8 cellular contexts compared by ENCODE assay signal in the genomic region with DNA sequence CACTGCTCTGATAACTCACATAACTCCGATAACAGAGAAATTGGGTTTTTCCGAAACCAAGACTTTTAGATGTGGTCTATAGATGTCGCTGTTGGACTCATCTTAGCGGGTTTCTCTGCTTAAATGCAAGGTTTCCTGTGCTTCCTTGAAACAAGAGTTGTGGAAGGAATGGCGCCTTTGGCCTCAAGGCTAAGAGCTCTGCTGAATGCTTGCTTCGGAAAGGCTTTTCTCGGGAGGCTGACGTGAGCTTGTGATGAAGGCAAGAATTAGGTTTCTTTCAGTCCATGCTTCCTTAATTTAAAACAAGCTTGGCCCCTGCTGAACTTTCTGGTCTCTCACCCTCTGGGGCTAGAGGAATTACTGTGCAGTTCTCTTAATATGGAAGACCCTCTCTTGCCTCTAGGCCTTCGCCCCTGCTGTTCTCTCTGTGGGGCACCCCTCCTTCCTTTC.
DNase-seq lines count a peak whose midpoint lies in the region; ATAC-seq and TF ChIP-seq lines count a peak whose summit lies in the region.

No MANE protein-coding gene starts in this region.

- H3K9me3 ChIP-seq in SK-N-SH (no peaks in the 10 kb centered on the region), osteoblast (ENCODE audit: low read depth, low read length) (no peaks in the 10 kb centered on the region)

- peak; percentile 97 for TF ChIP-seq RAD21 in SK-N-SH (IDR thresholded peaks at IDR 0.05; ENCODE audit: low read length)

- DNase-seq in CD14-positive monocyte (ENCODE audit: low spot score) (no peak), NB4 (ENCODE audit: low read depth) (peak; percentile 67), SK-N-SH (peak; percentile 49), fibroblast of the aortic adventitia (ENCODE audit: low read depth) (peak; percentile 79), osteoblast (ENCODE audit: insufficient read length, low spot score, missing footprints) (no peak), posterior vena cava (ENCODE audit: low spot score) (no peak)

- H3K9me3 Mint-ChIP-seq in CD14-positive monocyte: peaks cover 0 to 3% (median 0%) of the 10 kb centered on the region in 7 donors

- ATAC-seq in GM18907 (IDR thresholded peaks at IDR 0.05; ENCODE audit: unreplicated experiment) (peak; percentile 64), HG03139 (IDR thresholded peaks at IDR 0.05; ENCODE audit: unreplicated experiment) (no peak)

- POLR2A ChIA-PET in SK-N-SH (lab: Yijun Ruan, JAX): interaction anchor here (0.7 kb wide), 1 partner anchor 625 kb away, joined by 4 read pairs; no protein-coding TSS in a partner anchor

- no peaks in the 10 kb centered on the region for H3K79me2 ChIP-seq in SK-N-SH (ENCODE audit: insufficient read depth)
- no peaks in the 10 kb centered on the region for H3K79me2 ChIP-seq in osteoblast (ENCODE audit: insufficient read depth, low read length)

- H3K27ac Mint-ChIP-seq in CD14-positive monocyte: peak overlapping the region in 1 of 7 donors; percentile 2

- H3K4me3 ChIP-seq in NB4 (ENCODE audit: low read depth, low read length): no peak overlapping the region
- no peak overlapping the region; a peak in 1 of 4 replicates for H3K4me3 ChIP-seq in SK-N-SH (ENCODE audit: low read depth in 2 of 2, low read length in 1 of 2)
- H3K4me3 ChIP-seq in fibroblast of the aortic adventitia (ENCODE audit: low read depth, low read length): no peak overlapping the region
- no peak overlapping the region for H3K4me3 ChIP-seq in osteoblast (ENCODE audit: insufficient read depth, low read length)

- no peak for TF ChIP-seq POLR2A in NB4 (IDR thresholded peaks at IDR 0.05; ENCODE audit: extremely low read depth, insufficient read length)

- CTCF ChIA-PET in SK-N-SH (lab: Yijun Ruan, JAX): interaction anchor here (0.5 to 5.0 kb wide), 124 partner anchors 10 to 1013 kb away, joined by 3 to 64 read pairs (median 4); a partner anchor contains a TSS

- H3K4me2 ChIP-seq in SK-N-SH (no peak overlapping the region), osteoblast (ENCODE audit: insufficient read depth, low read length) (no peak overlapping the region)

- no peak overlapping the region for H3K9ac ChIP-seq in SK-N-SH

- H2AFZ ChIP-seq in SK-N-SH (ENCODE audit: low read depth) (no peak overlapping the region), osteoblast (ENCODE audit: low read length) (peak overlapping the region; percentile 33)

- H3F3A ChIP-seq in SK-N-SH (replicated peaks; ENCODE audit: insufficient read depth): peaks cover 6% of the 10 kb centered on the region

- H3K27me3 ChIP-seq in SK-N-SH (ENCODE audit: insufficient read depth) (no peaks in the 10 kb centered on the region), osteoblast (ENCODE audit: insufficient read depth, low read length) (no peaks in the 10 kb centered on the region)

- H3K4me3 Mint-ChIP-seq in CD14-positive monocyte: no peak overlapping the region

- H3K36me3 ChIP-seq in SK-N-SH (replicated peaks in 1 of 2; ENCODE audit: control insufficient read depth in 1 of 2, insufficient read depth in 2 of 2, low read length in 1 of 2) (no peaks in the 10 kb centered on the region), osteoblast (ENCODE audit: insufficient read depth, low read length) (no peaks in the 10 kb centered on the region)

- no peaks in the 10 kb centered on the region for H3K9me2 ChIP-seq in SK-N-SH

- 9% methylated on average over 9 of the region's 9 CpGs for whole genome bisulfite sequencing in SK-N-SH (ENCODE audit: low lambda C conversion rate)

- H3K36me3 Mint-ChIP-seq in CD14-positive monocyte: no peaks in the 10 kb centered on the region

- H3K27ac ChIP-seq in SK-N-SH (ENCODE audit: low read depth in 2 of 2, low read length in 1 of 2) (no peak overlapping the region), osteoblast (ENCODE audit: low read depth, low read length) (no peak overlapping the region)

- intact Hi-C loops in CD14-positive monocyte (cut with micrococcal nuclease) (no loop called here), posterior vena cava (cut with DNase I) (no loop called here)

- H4K20me1 ChIP-seq in SK-N-SH (ENCODE audit: insufficient read depth): no peaks in the 10 kb centered on the region
- no peaks in the 10 kb centered on the region for H4K20me1 ChIP-seq in osteoblast (ENCODE audit: insufficient read depth, low read length)

- no peaks in the 10 kb centered on the region for H3K4me1 Mint-ChIP-seq in CD14-positive monocyte

- H3K4me1 ChIP-seq in SK-N-SH (ENCODE audit: control insufficient read depth in 1 of 2, insufficient read depth in 2 of 2, low read depth in 1 of 2, low read length in 1 of 2): peaks cover 0 to 6% of the 10 kb centered on the region in 2 experiments; a peak in 1 of 4 replicates
- H3K4me1 ChIP-seq in osteoblast (ENCODE audit: insufficient read depth, low read length): no peaks in the 10 kb centered on the region

- peaks cover 0 to 6% (median 3%) of the 10 kb centered on the region in 3 donors for H3K27me3 Mint-ChIP-seq in CD14-positive monocyte (ENCODE audit: low read depth in 3 of 3)

- TF ChIP-seq CTCF in CD14-positive monocyte (IDR thresholded peaks at IDR 0.05) (peak; percentile 49), NB4 (IDR thresholded peaks at IDR 0.05; ENCODE audit: low read depth, low read length) (peak; percentile 61), SK-N-SH (IDR thresholded peaks at IDR 0.05) (peak; percentile 83), fibroblast of the aortic adventitia (IDR thresholded peaks at IDR 0.05; ENCODE audit: insufficient read depth, low read length) (peak; percentile 69), osteoblast (IDR thresholded peaks at IDR 0.05; ENCODE audit: extremely low read depth, low read depth, low read length) (peak; percentile 70)

- TF ChIP-seq EP300 in SK-N-SH (IDR thresholded peaks at IDR 0.05; ENCODE audit: borderline replicate concordance in 1 of 2, low read depth in 1 of 2, low read length in 1 of 2): no peak

TF ChIP-seq in SK-N-SH, 30 proteins besides CTCF, POLR2A, EP300 and RAD21 (continues in another document):
- TF ChIP-seq, protein P1, sequence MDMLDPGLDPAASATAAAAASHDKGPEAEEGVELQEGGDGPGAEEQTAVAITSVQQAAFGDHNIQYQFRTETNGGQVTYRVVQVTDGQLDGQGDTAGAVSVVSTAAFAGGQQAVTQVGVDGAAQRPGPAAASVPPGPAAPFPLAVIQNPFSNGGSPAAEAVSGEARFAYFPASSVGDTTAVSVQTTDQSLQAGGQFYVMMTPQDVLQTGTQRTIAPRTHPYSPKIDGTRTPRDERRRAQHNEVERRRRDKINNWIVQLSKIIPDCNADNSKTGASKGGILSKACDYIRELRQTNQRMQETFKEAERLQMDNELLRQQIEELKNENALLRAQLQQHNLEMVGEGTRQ (IDR thresholded peaks at IDR 0.05; ENCODE audit: borderline replicate concordance, low read depth, low read length): no peak
- TF ChIP-seq RXRA (IDR thresholded peaks at IDR 0.05; ENCODE audit: borderline replicate concordance, low read depth): no peak
- TF ChIP-seq YY1 (IDR thresholded peaks at IDR 0.05; ENCODE audit: low read depth): no peak
- TF ChIP-seq TCF12 (IDR thresholded peaks at IDR 0.05): no peak
- TF ChIP-seq FOSL2 (IDR thresholded peaks at IDR 0.05; ENCODE audit: borderline replicate concordance, low read depth): no peak
- TF ChIP-seq MXI1 (IDR thresholded peaks at IDR 0.05; ENCODE audit: low read depth, low read length): no peak
- TF ChIP-seq JUND (IDR thresholded peaks at IDR 0.05): no peak
- TF ChIP-seq, protein P2, sequence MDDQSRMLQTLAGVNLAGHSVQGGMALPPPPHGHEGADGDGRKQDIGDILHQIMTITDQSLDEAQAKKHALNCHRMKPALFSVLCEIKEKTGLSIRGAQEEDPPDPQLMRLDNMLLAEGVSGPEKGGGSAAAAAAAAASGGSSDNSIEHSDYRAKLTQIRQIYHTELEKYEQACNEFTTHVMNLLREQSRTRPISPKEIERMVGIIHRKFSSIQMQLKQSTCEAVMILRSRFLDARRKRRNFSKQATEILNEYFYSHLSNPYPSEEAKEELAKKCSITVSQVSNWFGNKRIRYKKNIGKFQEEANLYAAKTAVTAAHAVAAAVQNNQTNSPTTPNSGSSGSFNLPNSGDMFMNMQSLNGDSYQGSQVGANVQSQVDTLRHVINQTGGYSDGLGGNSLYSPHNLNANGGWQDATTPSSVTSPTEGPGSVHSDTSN (IDR thresholded peaks at IDR 0.05): no peak
- TF ChIP-seq MEF2A (IDR thresholded peaks at IDR 0.05; ENCODE audit: borderline replicate concordance, low read depth): no peak
- TF ChIP-seq, protein P3, sequence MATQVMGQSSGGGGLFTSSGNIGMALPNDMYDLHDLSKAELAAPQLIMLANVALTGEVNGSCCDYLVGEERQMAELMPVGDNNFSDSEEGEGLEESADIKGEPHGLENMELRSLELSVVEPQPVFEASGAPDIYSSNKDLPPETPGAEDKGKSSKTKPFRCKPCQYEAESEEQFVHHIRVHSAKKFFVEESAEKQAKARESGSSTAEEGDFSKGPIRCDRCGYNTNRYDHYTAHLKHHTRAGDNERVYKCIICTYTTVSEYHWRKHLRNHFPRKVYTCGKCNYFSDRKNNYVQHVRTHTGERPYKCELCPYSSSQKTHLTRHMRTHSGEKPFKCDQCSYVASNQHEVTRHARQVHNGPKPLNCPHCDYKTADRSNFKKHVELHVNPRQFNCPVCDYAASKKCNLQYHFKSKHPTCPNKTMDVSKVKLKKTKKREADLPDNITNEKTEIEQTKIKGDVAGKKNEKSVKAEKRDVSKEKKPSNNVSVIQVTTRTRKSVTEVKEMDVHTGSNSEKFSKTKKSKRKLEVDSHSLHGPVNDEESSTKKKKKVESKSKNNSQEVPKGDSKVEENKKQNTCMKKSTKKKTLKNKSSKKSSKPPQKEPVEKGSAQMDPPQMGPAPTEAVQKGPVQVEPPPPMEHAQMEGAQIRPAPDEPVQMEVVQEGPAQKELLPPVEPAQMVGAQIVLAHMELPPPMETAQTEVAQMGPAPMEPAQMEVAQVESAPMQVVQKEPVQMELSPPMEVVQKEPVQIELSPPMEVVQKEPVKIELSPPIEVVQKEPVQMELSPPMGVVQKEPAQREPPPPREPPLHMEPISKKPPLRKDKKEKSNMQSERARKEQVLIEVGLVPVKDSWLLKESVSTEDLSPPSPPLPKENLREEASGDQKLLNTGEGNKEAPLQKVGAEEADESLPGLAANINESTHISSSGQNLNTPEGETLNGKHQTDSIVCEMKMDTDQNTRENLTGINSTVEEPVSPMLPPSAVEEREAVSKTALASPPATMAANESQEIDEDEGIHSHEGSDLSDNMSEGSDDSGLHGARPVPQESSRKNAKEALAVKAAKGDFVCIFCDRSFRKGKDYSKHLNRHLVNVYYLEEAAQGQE (IDR thresholded peaks at IDR 0.05; ENCODE audit: low read depth, low read length): no peak
- TF ChIP-seq NFIC (IDR thresholded peaks at IDR 0.05; ENCODE audit: borderline replicate concordance): no peak
- TF ChIP-seq CHD2 (IDR thresholded peaks at IDR 0.05; ENCODE audit: low read length, partially characterized antibody): peak; percentile 23
- no peak for TF ChIP-seq EZH2phosphoT487 (IDR thresholded peaks at IDR 0.05; ENCODE audit: borderline replicate concordance, low read depth)
- TF ChIP-seq RFX5 (IDR thresholded peaks at IDR 0.05; ENCODE audit: low read length): 0 out of 2 replicates have a peak, but pooled peaks have one; percentile 24
- TF ChIP-seq GABPA (IDR thresholded peaks at IDR 0.05; ENCODE audit: low read depth): no peak
- no peak for TF ChIP-seq FOXJ3 (CRISPR knock-in tag; IDR thresholded peaks at IDR 0.05)

Comparison
In these comparisons a context has a peak if more than half of its experiments do, and no peak if none do; other contexts are left out.
1. DNase-seq: peak in NB4 (single experiment), SK-N-SH (single experiment) and fibroblast of the aortic adventitia (single experiment); none in CD14-positive monocyte (single experiment), osteoblast (single experiment) and posterior vena cava (single experiment).
2. Peak in every context shown above with its lines, with median percentiles within 50 percentile points of each other: CTCF ChIP-seq.